ENCODE assay signal across 1 cellular context in genomic region chr10:129605986-129606518, GRCh38.
TF ChIP-seq lines count a peak whose summit lies in the region.

No MANE protein-coding gene starts in this region.

TF ChIP-seq in HEK293, 187 proteins besides CTCF, POLR2A, EP300 and RAD21 (continued from another document and continues in another):
- TF ChIP-seq ZNF18 (tag by site-specific recombination; IDR thresholded peaks at IDR 0.05) = peak; percentile 86
- peak; percentile 98 for TF ChIP-seq PRDM6 (tag by site-specific recombination; IDR thresholded peaks at IDR 0.05)
- TF ChIP-seq ZIC2 (tag by site-specific recombination; IDR thresholded peaks at IDR 0.05) = peak; percentile 50
- no peak for TF ChIP-seq ZNF707 (tag by site-specific recombination; IDR thresholded peaks at IDR 0.05)
- 0 out of 2 replicates have a peak, but pooled peaks have one; percentile 56 for TF ChIP-seq GLIS2 (tag by site-specific recombination; IDR thresholded peaks at IDR 0.05)
- TF ChIP-seq ZNF138 (tag by site-specific recombination; IDR thresholded peaks at IDR 0.05; ENCODE audit: borderline replicate concordance) = no peak
- no peak for TF ChIP-seq ZNF140 (tag by site-specific recombination; IDR thresholded peaks at IDR 0.05)
- TF ChIP-seq OSR2 (tag by site-specific recombination; IDR thresholded peaks at IDR 0.05) = peak; percentile 99
- peak; percentile 90 for TF ChIP-seq ATF2 (tag by site-specific recombination; IDR thresholded peaks at IDR 0.05; ENCODE audit: low read depth)
- TF ChIP-seq ZBTB6 (tag by site-specific recombination; IDR thresholded peaks at IDR 0.05) = no peak; the same call in 1 of the 2 replicates
- peak; percentile 86 for TF ChIP-seq ZBTB17 (tag by site-specific recombination; IDR thresholded peaks at IDR 0.05)
- TF ChIP-seq ZNF530 (tag by site-specific recombination; IDR thresholded peaks at IDR 0.05; ENCODE audit: low read depth) = no peak
- no peak for TF ChIP-seq ZNF37A (tag by site-specific recombination; IDR thresholded peaks at IDR 0.05)
- TF ChIP-seq GLI2 (tag by site-specific recombination; IDR thresholded peaks at IDR 0.05; ENCODE audit: borderline replicate concordance, low read depth) = peak; percentile 98
- no peak for TF ChIP-seq ZNF112 (tag by site-specific recombination; IDR thresholded peaks at IDR 0.05)
- no peak for TF ChIP-seq ZNF48 (tag by site-specific recombination; IDR thresholded peaks at IDR 0.05)
- TF ChIP-seq ZNF175 (tag by site-specific recombination; IDR thresholded peaks at IDR 0.05) = no peak
- TF ChIP-seq ZNF16 (tag by site-specific recombination; IDR thresholded peaks at IDR 0.05; ENCODE audit: low read depth) = no peak
- no peak for TF ChIP-seq ZNF169 (tag by site-specific recombination; IDR thresholded peaks at IDR 0.05)
- no peak for TF ChIP-seq ZNF692 (tag by site-specific recombination; IDR thresholded peaks at IDR 0.05)
- 0 out of 2 replicates have a peak, but pooled peaks have one; percentile 11 for TF ChIP-seq ZSCAN16 (tag by site-specific recombination; IDR thresholded peaks at IDR 0.05)
- TF ChIP-seq ZNF777 (tag by site-specific recombination; IDR thresholded peaks at IDR 0.05; ENCODE audit: borderline replicate concordance) = no peak
- TF ChIP-seq ZNF670 (tag by site-specific recombination; IDR thresholded peaks at IDR 0.05; ENCODE audit: low read depth) = no peak
- TF ChIP-seq GFI1B (tag by site-specific recombination; IDR thresholded peaks at IDR 0.05) = peak; percentile 91
- peak; percentile 46 for TF ChIP-seq KLF9 (tag by site-specific recombination; IDR thresholded peaks at IDR 0.05; ENCODE audit: low read depth)
- TF ChIP-seq ZNF843 (tag by site-specific recombination; IDR thresholded peaks at IDR 0.05) = peak; percentile 94
- peak; percentile 91 for TF ChIP-seq ZNF488 (tag by site-specific recombination; IDR thresholded peaks at IDR 0.05)
- no peak for TF ChIP-seq PBX3 (CRISPR knock-in tag; IDR thresholded peaks at IDR 0.05)
- TF ChIP-seq SP3 (tag by site-specific recombination; IDR thresholded peaks at IDR 0.05) = no peak
- TF ChIP-seq ZNF423 (tag by site-specific recombination; IDR thresholded peaks at IDR 0.05) = peak; percentile 76; the same call in 1 of the 2 replicates
- TF ChIP-seq KLF10 (tag by site-specific recombination; IDR thresholded peaks at IDR 0.05) = peak; percentile 91
- no peak; the same call in 1 of the 2 replicates for TF ChIP-seq HIC1 (tag by site-specific recombination; IDR thresholded peaks at IDR 0.05)
- TF ChIP-seq SCRT1 (tag by site-specific recombination; IDR thresholded peaks at IDR 0.05; ENCODE audit: borderline replicate concordance) = peak; percentile 72
- 0 out of 2 replicates have a peak, but pooled peaks have one; percentile 32 for TF ChIP-seq PRDM10 (tag by site-specific recombination; IDR thresholded peaks at IDR 0.05)
- TF ChIP-seq ZNF629 (tag by site-specific recombination; IDR thresholded peaks at IDR 0.05) = peak; percentile 97
- no peak for TF ChIP-seq ZNF571 (tag by site-specific recombination; IDR thresholded peaks at IDR 0.05)
- no peak for TF ChIP-seq ZNF792 (tag by site-specific recombination; IDR thresholded peaks at IDR 0.05)
- peak; percentile 82; the same call in 1 of the 2 replicates for TF ChIP-seq ZNF610 (tag by site-specific recombination; IDR thresholded peaks at IDR 0.05; ENCODE audit: borderline replicate concordance)
- TF ChIP-seq ZFP69B (tag by site-specific recombination; IDR thresholded peaks at IDR 0.05) = peak; percentile 53; the same call in 1 of the 2 replicates
- no peak for TF ChIP-seq RBAK (tag by site-specific recombination; IDR thresholded peaks at IDR 0.05)
- TF ChIP-seq MYNN (tag by site-specific recombination; IDR thresholded peaks at IDR 0.05; ENCODE audit: borderline replicate concordance) = peak; percentile 35; the same call in 1 of the 2 replicates
- no peak for TF ChIP-seq ZNF23 (tag by site-specific recombination; IDR thresholded peaks at IDR 0.05; ENCODE audit: borderline replicate concordance)
- peak; percentile 12; the same call in 1 of the 2 replicates for TF ChIP-seq ZNF623 (tag by site-specific recombination; IDR thresholded peaks at IDR 0.05)
- no peak for TF ChIP-seq ZNF354C (tag by site-specific recombination; IDR thresholded peaks at IDR 0.05; ENCODE audit: borderline replicate concordance, low read depth)
- TF ChIP-seq ZNF704 (tag by site-specific recombination; IDR thresholded peaks at IDR 0.05) = no peak
- peak; percentile 94 for TF ChIP-seq KLF8 (tag by site-specific recombination; IDR thresholded peaks at IDR 0.05)
